ENCODE assay signal across 9 cellular contexts in genomic region chr7:117435475-117436043, GRCh38. TPM values are rescaled to one million over a fixed set of nuclear protein-coding genes. Genes with fewer than 3 reads are reported as not detected.
DNase-seq lines count a peak whose midpoint lies in the region; ATAC-seq, FAIRE-seq and TF ChIP-seq lines count a peak whose summit lies in the region.
"Had no signal": no experiment of that assay in that cellular context is flagged by ENCODE, and none has a peak within 500 bp of the region (broad histone marks: within the 10 kb centered on the region; RNA-seq: fewer than 3 reads in every experiment).

No MANE protein-coding gene starts in this region.

- peak; percentile 95 for ATAC-seq in GM19395 (IDR thresholded peaks at IDR 0.05; ENCODE audit: unreplicated experiment)
- ATAC-seq in HG03045 (IDR thresholded peaks at IDR 0.05; ENCODE audit: unreplicated experiment), result peak; percentile 94
- ATAC-seq in GM12878, result peak; percentile 99

- peaks cover 9% of the 10 kb centered on the region for H3K4me1 ChIP-seq in GM12878 (ENCODE audit: control insufficient read depth, insufficient read depth, low read length)
- no peaks in the 10 kb centered on the region for H3K4me1 ChIP-seq in neural progenitor cell
- no peaks in the 10 kb centered on the region for H3K4me1 ChIP-seq in endodermal cell (ENCODE audit: control insufficient read depth, insufficient read depth, low read length)

- H3K36me3 Mint-ChIP-seq in neural progenitor cell (no peaks in the 10 kb centered on the region), endodermal cell (ENCODE audit: low read depth) (no peaks in the 10 kb centered on the region)

- H3K4me2 ChIP-seq in GM12878 (ENCODE audit: control insufficient read depth, insufficient read depth) (peak overlapping the region; percentile 22; the same call in 1 of the 2 replicates), neural progenitor cell (no peak overlapping the region)

- H2AFZ ChIP-seq in GM12878 (ENCODE audit: control insufficient read depth, low read depth, low read length) (peak overlapping the region; percentile 51), neural progenitor cell (replicated peaks) (no peak overlapping the region)

- no peak overlapping the region for H3K27ac Mint-ChIP-seq in neural progenitor cell
- no peak overlapping the region for H3K27ac Mint-ChIP-seq in endodermal cell

- POLR2A ChIA-PET in GM10248 (lab: Yijun Ruan, JAX), result interaction anchor here (0.6 kb wide), 1 partner anchor 57 kb away, joined by 3 read pairs; no protein-coding TSS in a partner anchor
- POLR2A ChIA-PET in GM12878 (lab: Charles Lee), result interaction anchor here (0.6 to 1.3 kb wide), 4 partner anchors 13 to 296 kb away, joined by 3 to 6 read pairs (median 5); no protein-coding TSS in a partner anchor

- H3F3A ChIP-seq in neural progenitor cell (ENCODE audit: low read depth), result no peaks in the 10 kb centered on the region

- H3K9me3 Mint-ChIP-seq in neural progenitor cell (no peaks in the 10 kb centered on the region), endodermal cell (no peaks in the 10 kb centered on the region)

- intact Hi-C loops in GM12878 (cut with micrococcal nuclease; ENCODE audit: unreplicated experiment), result no loop called here

- no peaks in the 10 kb centered on the region for H4K20me1 ChIP-seq in GM12878 (ENCODE audit: control insufficient read depth, insufficient read depth)
- H4K20me1 ChIP-seq in neural progenitor cell (ENCODE audit: low read depth), result no peaks in the 10 kb centered on the region

- DNase-seq in GM10248 (ENCODE audit: extremely low spot score) (peak; percentile 34), GM12878 (ENCODE audit: low read depth, low spot score) (peak; percentile 73), neural progenitor cell (ENCODE audit: low spot score) (no peak), NCI-H446 (lab: John Stamatoyannopoulos, UW) (no peak), endodermal cell (no peak), epidermal melanocyte (ENCODE audit: insufficient read length, low spot score) (no peak)

- RAD21 ChIA-PET in GM12878 (lab: Charles Lee; ENCODE audit: unreplicated experiment), result interaction anchor here (0.8 to 3.0 kb wide), 13 partner anchors 9 to 296 kb away, joined by 3 to 40 read pairs (median 4); no protein-coding TSS in a partner anchor

- no peak overlapping the region; the same call in 1 of the 2 replicates for H3K27ac ChIP-seq in GM12878 (ENCODE audit: control insufficient read depth, insufficient read depth)
- H3K27ac ChIP-seq in neural progenitor cell, result no peak overlapping the region
- no peak overlapping the region for H3K27ac ChIP-seq in endodermal cell (ENCODE audit: low read depth, low read length)

- no peak for TF ChIP-seq CTCF in GM10248 (IDR thresholded peaks at IDR 0.05; ENCODE audit: control extremely low read depth, extremely low read depth, low read depth, missing control alignments)
- TF ChIP-seq CTCF in GM12878 (IDR thresholded peaks at IDR 0.05 in 2 of 3, conservative IDR thresholded peaks at IDR 0.05 in 1 of 3; ENCODE audit: control insufficient read depth in 2 of 3, extremely low read depth in 1 of 3, insufficient read depth in 1 of 3, low read depth in 3 of 3, low read length in 3 of 3), result no peak
- TF ChIP-seq CTCF in neural progenitor cell (IDR thresholded peaks at IDR 0.05), result no peak
- no peak for TF ChIP-seq CTCF in endodermal cell (conservative IDR thresholded peaks at IDR 0.05)

- CTCF ChIA-PET in GM10248 (lab: Yijun Ruan, JAX) (no interaction called here), GM12878 (lab: Yijun Ruan, JAX) (interaction anchor here (1.1 to 1.5 kb wide), 5 partner anchors 10 to 237 kb away, joined by 3 to 5 read pairs (median 3); no protein-coding TSS in a partner anchor)

- H3K79me2 ChIP-seq in GM12878 (ENCODE audit: control insufficient read depth, insufficient read depth, low read length) (no peaks in the 10 kb centered on the region), neural progenitor cell (ENCODE audit: low read depth) (no peaks in the 10 kb centered on the region)

- H3K4me1 Mint-ChIP-seq in neural progenitor cell (no peaks in the 10 kb centered on the region), endodermal cell (no peaks in the 10 kb centered on the region)

- no peak for TF ChIP-seq POLR2A in GM12878 (IDR thresholded peaks at IDR 0.05; ENCODE audit: low read depth, low read length)

- no peak overlapping the region for H3K9ac ChIP-seq in GM12878 (ENCODE audit: control insufficient read depth, insufficient read depth, low read length)
- no peak overlapping the region for H3K9ac ChIP-seq in neural progenitor cell
- H3K9ac ChIP-seq in endodermal cell (ENCODE audit: extremely low read depth, low read length, poor library complexity, severe bottlenecking), result no peak overlapping the region

- peaks cover 2% of the 10 kb centered on the region for H3K27me3 Mint-ChIP-seq in neural progenitor cell (ENCODE audit: insufficient read depth, low read depth)
- no peaks in the 10 kb centered on the region for H3K27me3 Mint-ChIP-seq in endodermal cell (ENCODE audit: insufficient read depth)

- no peak overlapping the region for H3K4me3 Mint-ChIP-seq in neural progenitor cell
- no peak overlapping the region for H3K4me3 Mint-ChIP-seq in endodermal cell

- peak; percentile 96 for FAIRE-seq in GM12878 (lab: Jason Lieb, UNC)

- no peak for TF ChIP-seq RAD21 in GM12878 (IDR thresholded peaks at IDR 0.05; ENCODE audit: insufficient read depth, low read depth, low read length)

- 0% methylated on average over 2 of the region's 2 CpGs for WGBS in GM12878 (ENCODE audit: insufficient coverage, insufficient replicate concordance, low lambda C conversion rate, missing lambda C conversion rate)
- WGBS in endodermal cell (ENCODE audit: insufficient coverage in 1 of 2, insufficient read length in 1 of 2), 2 experiments, result 88% methylated on average over 2 of the region's 2 CpGs; no CpG with 5 or more reads in 1 of the 2 experiments

- peak; percentile 73 to 81; a peak in 3 of 4 replicates for TF ChIP-seq EP300 in GM12878 (IDR thresholded peaks at IDR 0.05; ENCODE audit: borderline replicate concordance in 1 of 2, control insufficient read depth in 1 of 2, low read depth in 2 of 2, low read length in 2 of 2)

- SMC1A ChIA-PET in GM12878 (lab: Charles Lee; ENCODE audit: uncharacterized antibody, unreplicated experiment), result interaction anchor here (0.6 to 3.4 kb wide), 18 partner anchors 8 to 638 kb away, joined by 3 to 39 read pairs (median 4); no protein-coding TSS in a partner anchor

- no TSS peak for BruUV-seq in GM12878 (replicated peaks; lab: Mats Ljungman, UMichigan)

- in situ Hi-C loops in GM12878 (cut with MboI), result no loop called here

- H3K4me3 ChIP-seq in GM12878 (no peak overlapping the region), neural progenitor cell (no peak overlapping the region), endodermal cell (ENCODE audit: low read length) (no peak overlapping the region)

- H3K36me3 ChIP-seq in GM12878 (ENCODE audit: control insufficient read depth in 2 of 2, insufficient read depth in 2 of 2, low read length in 1 of 2) (no peaks in the 10 kb centered on the region), neural progenitor cell (no peaks in the 10 kb centered on the region), endodermal cell (ENCODE audit: control insufficient read depth, insufficient read depth, low read length) (no peaks in the 10 kb centered on the region)

- H3K27me3 ChIP-seq in GM12878 (replicated peaks in 1 of 2; ENCODE audit: control insufficient read depth in 2 of 2, insufficient read depth in 2 of 2, low read length in 1 of 2), result no peaks in the 10 kb centered on the region
- H3K27me3 ChIP-seq in neural progenitor cell, result no peaks in the 10 kb centered on the region
- H3K27me3 ChIP-seq in endodermal cell (ENCODE audit: control insufficient read depth, insufficient read depth, low read length, poor library complexity, severe bottlenecking), result no peaks in the 10 kb centered on the region

- H3K9me3 ChIP-seq in GM12878 (replicated peaks; ENCODE audit: control insufficient read depth, insufficient read depth, low read length) (no peaks in the 10 kb centered on the region; the same call in 1 of the 3 replicates), neural progenitor cell (ENCODE audit: low read depth) (no peaks in the 10 kb centered on the region), endodermal cell (ENCODE audit: control insufficient read depth, low read length) (no peaks in the 10 kb centered on the region)

RNA-seq across cellular contexts. Expression of gene ASZ1, which starts 8.3 kb away (rescaled TPM):
- not detected in 2 replicates for total RNA-seq in GM12878 (2013; cell fraction: nucleolus; rRNA removed)
- total RNA-seq in GM12878 (2014; rRNA removed) (0.06 TPM in 1 of 2 replicates, not detected in the other), GM12878 (2014; rRNA removed; fragmentation: Illumina TruSeq; extraction: Trizol) (not detected in 2 replicates), GM12878 (2021) (0.11 TPM in 1 of 2 replicates, not detected in the other), neural progenitor cell (ENCODE audit: low replicate concordance) (not detected in 2 replicates), endodermal cell (not detected)
- not detected for polyA plus RNA-seq in GM12878 (2011; ENCODE audit: low read depth)
- polyA plus RNA-seq in GM12878 (2011; rRNA removed) (not detected in 2 replicates), GM12878 (2014; fragmentation: Illumina TruSeq; extraction: Trizol) (0.04 TPM in 1 of 2 replicates, not detected in the other), GM12878 (2014; fragmentation: Nextera tagmentation; extraction: Ambion mirVana) (under 1 TPM; 0.08 to 0.09 TPM), GM12878 (2014; rRNA removed) (0.04 TPM in 1 of 2 replicates, not detected in the other), GM12878 (2016; fragmentation: Nextera tagmentation; extraction: Ambion mirVana) (not detected)
- not detected in 2 replicates for polyA plus RNA-seq in GM12878 (2011; cell fraction: cytosol; rRNA removed)
- polyA plus RNA-seq in GM12878 (2011; cell fraction: nucleus; rRNA removed), result not detected in 2 replicates
- not detected in 2 replicates for polyA plus RNA-seq in GM12878 (2012)
- not detected in 2 replicates for polyA minus RNA-seq in GM12878 (2011; rRNA and poly(A)+ RNA removed)
- polyA minus RNA-seq in GM12878 (2011; cell fraction: cytosol; rRNA and poly(A)+ RNA removed), result not detected in 2 replicates
- polyA minus RNA-seq in GM12878 (2011; cell fraction: nucleus; rRNA and poly(A)+ RNA removed), result not detected in 2 replicates
- polyA plus RNA-seq in endodermal cell (2013, experiment 1 of 2), result not detected
- polyA plus RNA-seq in endodermal cell (2013, experiment 2 of 2), result not detected
- total RNA-seq: activated CD8-positive, alpha-beta memory T cell treated with anti-CD3 and anti-CD28 coated beads for 36 hours had no signal

RNA-seq across cellular contexts. Expression of gene CFTR, which starts 44.3 kb away (rescaled TPM):
- 2.9 and 4.6 TPM in 2 replicates for total RNA-seq in GM12878 (2013; cell fraction: nucleolus; rRNA removed)
- total RNA-seq in GM12878 (2014; rRNA removed) (0.17 TPM in 1 of 2 replicates, not detected in the other), GM12878 (2014; rRNA removed; fragmentation: Illumina TruSeq; extraction: Trizol) (0.04 TPM in 1 of 2 replicates, not detected in the other), GM12878 (2021) (0.21 and 0.37 TPM in 2 replicates), neural progenitor cell (ENCODE audit: low replicate concordance) (0.06 and 0.15 TPM in 2 replicates), endodermal cell (1 to 10 TPM; 2.0 to 3.5 TPM)
- not detected for polyA plus RNA-seq in GM12878 (2011; ENCODE audit: low read depth)
- polyA plus RNA-seq in GM12878 (2011; rRNA removed) (2.3 and 3.4 TPM in 2 replicates), GM12878 (2014; fragmentation: Illumina TruSeq; extraction: Trizol) (0.10 and 0.44 TPM in 2 replicates), GM12878 (2014; fragmentation: Nextera tagmentation; extraction: Ambion mirVana) (under 1 TPM in 1 of 2 experiments, not detected in 1; 0.02 TPM), GM12878 (2014; rRNA removed) (0.26 TPM in 1 of 2 replicates, not detected in the other), GM12878 (2016; fragmentation: Nextera tagmentation; extraction: Ambion mirVana) (under 1 TPM; 0.23 to 0.63 TPM)
- polyA plus RNA-seq in GM12878 (2011; cell fraction: cytosol; rRNA removed), result 0.95 and 1.0 TPM in 2 replicates
- 1.7 and 1.8 TPM in 2 replicates for polyA plus RNA-seq in GM12878 (2011; cell fraction: nucleus; rRNA removed)
- polyA plus RNA-seq in GM12878 (2012), result 0.03 TPM in 1 of 2 replicates, not detected in the other
- polyA minus RNA-seq in GM12878 (2011; rRNA and poly(A)+ RNA removed), result 4.1 and 4.6 TPM in 2 replicates
- polyA minus RNA-seq in GM12878 (2011; cell fraction: cytosol; rRNA and poly(A)+ RNA removed), result 0.67 and 1.2 TPM in 2 replicates
- 3.3 TPM in 2 replicates for polyA minus RNA-seq in GM12878 (2011; cell fraction: nucleus; rRNA and poly(A)+ RNA removed)
- 0.64 TPM for polyA plus RNA-seq in endodermal cell (2013, experiment 1 of 2)
- 0.33 TPM for polyA plus RNA-seq in endodermal cell (2013, experiment 2 of 2)
- total RNA-seq: activated CD8-positive, alpha-beta memory T cell treated with anti-CD3 and anti-CD28 coated beads for 36 hours had no signal

Comparison
In these comparisons a context has a peak if more than half of its experiments do, and no peak if none do; other contexts are left out.
1. DNase-seq: peak in GM10248 (single experiment) and GM12878 (single experiment); none in neural progenitor cell (single experiment), NCI-H446 (0 of 2), endodermal cell (single experiment) and epidermal melanocyte (single experiment).
2. Peak in every context shown above with its lines, with median percentiles within 50 percentile points of each other: ATAC-seq.